In genomic region chr12:1583421-1584078, GRCh38 we compare ENCODE assay signal across 8 cellular contexts. TPM values are rescaled to one million over a fixed set of nuclear protein-coding genes. Genes with fewer than 3 reads are reported as not detected.
DNase-seq lines count a peak whose midpoint lies in the region; FAIRE-seq and TF ChIP-seq lines count a peak whose summit lies in the region.

No MANE protein-coding gene starts in this region.

- H2AFZ ChIP-seq in endothelial cell of umbilical vein (ENCODE audit: low read depth, low read length), result no peak overlapping the region

- dilution Hi-C loops in endothelial cell of umbilical vein (cut with MboI; ENCODE audit: extremely low pct_ligation_motif_present, low sequenced_read_pairs), result no loop called here

- TF ChIP-seq CTCF in 22Rv1 (IDR thresholded peaks at IDR 0.05) (peak; percentile 93), endothelial cell of umbilical vein (IDR thresholded peaks at IDR 0.05; ENCODE audit: extremely low read depth in 1 of 2, insufficient read depth in 1 of 2, low read depth in 1 of 2, low read length in 2 of 2) (peak; percentile 74 to 79), stomach (IDR thresholded peaks at IDR 0.05) (peak in 5 of 7 experiments; percentile 62 to 85 (median 81))

- H3K9me1 ChIP-seq in endothelial cell of umbilical vein (replicated peaks; ENCODE audit: control insufficient read depth, extremely low read depth, insufficient read depth, low read length), result no peaks in the 10 kb centered on the region

- H3K27me3 ChIP-seq in endothelial cell of umbilical vein (ENCODE audit: control insufficient read depth in 2 of 2, insufficient read depth in 2 of 2, low read length in 2 of 2) (no peaks in the 10 kb centered on the region), stomach (no peaks in the 10 kb centered on the region)

- no peak for TF ChIP-seq EP300 in stomach (IDR thresholded peaks at IDR 0.05)

- intact Hi-C loops in endothelial cell of umbilical vein (cut with micrococcal nuclease) (loop anchor here (1.0 to 10.0 kb wide), 7 partner anchors 67 to 1013 kb away; partner anchors contain the start of genes RAD52 and WNK1), stomach (cut with DNase I; ENCODE audit: low total_unique reads) (loop anchor here (5.0 kb wide), 1 partner anchor 466 kb away; no protein-coding TSS in a partner anchor)

- POLR2A ChIA-PET in endothelial cell of umbilical vein (lab: Charles Lee), result interaction anchor here (0.6 to 1.8 kb wide), 3 partner anchors 10 to 934 kb away, joined by 4 to 8 read pairs (median 4); no protein-coding TSS in a partner anchor

- no peak overlapping the region for H3K4me3 ChIP-seq in endothelial cell of umbilical vein (replicated peaks in 1 of 3; ENCODE audit: insufficient read depth in 1 of 3, low read depth in 1 of 3, low read length in 3 of 3)
- peak overlapping the region in 2 of 4 donors; percentile 8 to 17 for H3K4me3 ChIP-seq in stomach

- no peak for DNase-seq in GM12892 (ENCODE audit: insufficient read length)
- DNase-seq in HuH-7 (ENCODE audit: low spot score), result peak; percentile 83
- peak; percentile 56 for DNase-seq in NOMO-1 treated with dmso at 0.1 percent for 144 hours (lab: John Stamatoyannopoulos, UW; ENCODE audit: unreplicated experiment)
- DNase-seq in activated CD8-positive, alpha-beta memory T cell treated with anti-CD3 and anti-CD28 coated beads for 24 hours, result peak; percentile 76
- DNase-seq in endothelial cell of umbilical vein (ENCODE audit: low read depth, low spot score), result peak; percentile 80
- peak; percentile 85 for DNase-seq in myocyte (ENCODE audit: low read depth)
- peak; percentile 68 for DNase-seq in stomach

- peak overlapping the region; percentile 74 for H3K4me2 ChIP-seq in endothelial cell of umbilical vein (ENCODE audit: insufficient read depth, low read length)

- H3K9me3 ChIP-seq in endothelial cell of umbilical vein (replicated peaks; ENCODE audit: control insufficient read depth, insufficient read depth, low read length), result no peaks in the 10 kb centered on the region
- no peaks in the 10 kb centered on the region for H3K9me3 ChIP-seq in stomach

- H4K20me1 ChIP-seq in endothelial cell of umbilical vein (replicated peaks; ENCODE audit: control insufficient read depth, extremely low read depth, insufficient read depth, low read length), result no peaks in the 10 kb centered on the region

- TF ChIP-seq POLR2A in GM12892 (IDR thresholded peaks at IDR 0.05; ENCODE audit: low read depth, low read length) (no peak), endothelial cell of umbilical vein (IDR thresholded peaks at IDR 0.05; ENCODE audit: low read depth, low read length) (no peak), stomach (IDR thresholded peaks at IDR 0.05) (no peak)

- H3K9ac ChIP-seq in endothelial cell of umbilical vein (replicated peaks; ENCODE audit: extremely low read depth, insufficient read depth, low read length), result no peak overlapping the region

- BruUV-seq in endothelial cell of umbilical vein (replicated peaks; lab: Mats Ljungman, UMichigan), result no TSS peak

- H3K4me1 ChIP-seq in endothelial cell of umbilical vein (ENCODE audit: control insufficient read depth, extremely low read depth, insufficient read depth, low read length) (peaks cover 6% of the 10 kb centered on the region), stomach (peaks cover 10 to 49% (median 25%) of the 10 kb centered on the region in 4 donors)

- H3K79me2 ChIP-seq in endothelial cell of umbilical vein (ENCODE audit: control insufficient read depth, insufficient read depth, low read length), result no peaks in the 10 kb centered on the region

- H3K27ac ChIP-seq in 22Rv1 (no peak overlapping the region), endothelial cell of umbilical vein (ENCODE audit: insufficient read depth, low read depth, low read length) (no peak overlapping the region), stomach (no peak overlapping the region)

- CTCF ChIA-PET in endothelial cell of umbilical vein (lab: Charles Lee), result interaction anchor here (0.5 to 12.7 kb wide), 69 partner anchors 9 to 1141 kb away, joined by 3 to 469 read pairs (median 4); partner anchors contain the start of genes FBXL14 and RAD52

- WGBS in stomach, 5 donors, result 1 to 3% (median 2%) methylated on average over 6 of the region's 6 CpGs

- H3K36me3 ChIP-seq in endothelial cell of umbilical vein (ENCODE audit: control insufficient read depth in 2 of 2, extremely low read depth in 1 of 2, insufficient read depth in 2 of 2, low read length in 2 of 2) (no peaks in the 10 kb centered on the region), stomach (peaks cover 0 to 19% (median 0%) of the 10 kb centered on the region in 4 donors)

- FAIRE-seq in GM12892 (lab: Jason Lieb, UNC) (peak; percentile 87), endothelial cell of umbilical vein (lab: Jason Lieb, UNC) (peak; percentile 88)

TF ChIP-seq in endothelial cell of umbilical vein, 7 proteins besides CTCF, POLR2A, EP300 and RAD21:
- TF ChIP-seq POLR2AphosphoS5 (IDR thresholded peaks at IDR 0.05; ENCODE audit: insufficient read depth, low read depth, low read length) (no peak), GATA2 (IDR thresholded peaks at IDR 0.05; ENCODE audit: insufficient read depth, insufficient read length, low read depth, low read length) (no peak), MYC (IDR thresholded peaks at IDR 0.05; ENCODE audit: low read depth, low read length) (no peak)

RNA-seq across cellular contexts. Expression of gene FBXL14, which starts 10.8 kb away (rescaled TPM):
- polyA plus RNA-seq in GM12892 (2012; ENCODE audit: missing spikeins), result 2.9 TPM
- total RNA-seq in endothelial cell of umbilical vein (10.2 and 11.3 TPM in 2 replicates), myocyte (8.1 and 11.0 TPM in 2 replicates), stomach (10 to 100 TPM in 3 of 5 donors, 1 to 10 TPM in 1, not detected in 1; 5.4 to 36.2 (median 22.9) TPM)
- polyA plus RNA-seq in endothelial cell of umbilical vein (15.7 and 16.8 TPM in 2 replicates), stomach (1 to 10 TPM; 2.6 to 7.9 (median 7.2) TPM)
- 8.2 and 10.6 TPM in 2 replicates for polyA plus RNA-seq in endothelial cell of umbilical vein (2011; cell fraction: cytosol; rRNA removed)
- 3.0 and 4.9 TPM in 2 replicates for polyA plus RNA-seq in endothelial cell of umbilical vein (2011; cell fraction: nucleus; rRNA removed)
- 4.8 and 4.9 TPM in 2 replicates for polyA plus RNA-seq in endothelial cell of umbilical vein (2012)
- 12.4 and 13.3 TPM in 2 replicates for polyA minus RNA-seq in endothelial cell of umbilical vein
- polyA minus RNA-seq in endothelial cell of umbilical vein (2011; cell fraction: cytosol; rRNA and poly(A)+ RNA removed), result 12.1 TPM
- polyA minus RNA-seq in endothelial cell of umbilical vein (2011; cell fraction: nucleus; rRNA and poly(A)+ RNA removed), result 4.7 and 5.1 TPM in 2 replicates
- 9.1 TPM for polyA plus RNA-seq in myocyte (2012)

RNA-seq across cellular contexts. Expression of gene WNT5B, which starts 45.5 kb away (rescaled TPM):
- 5.2 TPM for polyA plus RNA-seq in GM12892 (2012; ENCODE audit: missing spikeins)
- not detected in 2 replicates for total RNA-seq in endothelial cell of umbilical vein
- polyA plus RNA-seq in endothelial cell of umbilical vein, result 0.18 TPM in 1 of 2 replicates, not detected in the other
- polyA plus RNA-seq in endothelial cell of umbilical vein (2011; cell fraction: cytosol; rRNA removed), result 0.04 TPM in 1 of 2 replicates, not detected in the other
- 0.07 TPM in 1 of 2 replicates, not detected in the other for polyA plus RNA-seq in endothelial cell of umbilical vein (2011; cell fraction: nucleus; rRNA removed)
- not detected in 2 replicates for polyA plus RNA-seq in endothelial cell of umbilical vein (2012)
- 0.19 TPM in 1 of 2 replicates, not detected in the other for polyA minus RNA-seq in endothelial cell of umbilical vein
- not detected for polyA minus RNA-seq in endothelial cell of umbilical vein (2011; cell fraction: cytosol; rRNA and poly(A)+ RNA removed)
- polyA minus RNA-seq in endothelial cell of umbilical vein (2011; cell fraction: nucleus; rRNA and poly(A)+ RNA removed), result not detected in 2 replicates
- total RNA-seq in myocyte, result 17.6 and 19.1 TPM in 2 replicates
- polyA plus RNA-seq in myocyte (2012), result 49.2 TPM
- 10 to 100 TPM in 2 of 5 donors, 1 to 10 TPM in 2, under 1 TPM in 1; 0.45 to 22.3 (median 7.8) TPM for total RNA-seq in stomach
- 10 to 100 TPM in 1 of 3 donors, 1 to 10 TPM in 2; 4.3 to 13.6 (median 4.4) TPM for polyA plus RNA-seq in stomach
